Comparison of ENCODE assay signal across 13 cellular contexts in genomic region chr21:33374874-33375644, GRCh38. TPM values are rescaled to one million over a fixed set of nuclear protein-coding genes. Genes with fewer than 3 reads are reported as not detected.
DNase-seq lines count a peak whose midpoint lies in the region; ATAC-seq, FAIRE-seq and TF ChIP-seq lines count a peak whose summit lies in the region.
"Had no signal": no experiment of that assay in that cellular context is flagged by ENCODE, and none has a peak within 500 bp of the region (broad histone marks: within the 10 kb centered on the region; RNA-seq: fewer than 3 reads in every experiment).

No MANE protein-coding gene starts in this region.

- H2BK15ac ChIP-seq in mesenchymal stem cell (ENCODE audit: low read depth, poor library complexity, severe bottlenecking), result no peak overlapping the region

- CTCF ChIA-PET in A549 (lab: Yijun Ruan, JAX), result interaction anchor here (0.7 to 4.4 kb wide), 4 partner anchors 14 to 175 kb away, joined by 3 to 28 read pairs (median 4); no protein-coding TSS in a partner anchor

- H4K8ac ChIP-seq in mesenchymal stem cell (ENCODE audit: low read length), result no peak overlapping the region

- no peak overlapping the region for H3K23ac ChIP-seq in mesenchymal stem cell (ENCODE audit: low read length in 2 of 2)

- H2BK12ac ChIP-seq in mesenchymal stem cell (ENCODE audit: low read length in 2 of 2), result no peak overlapping the region

- in situ Hi-C loops in GM23248 (cut with MboI), result no loop called here

- H3K27ac ChIP-seq in A549, result peak overlapping the region in 1 of 2 experiments; percentile 49; a peak in 3 of 6 replicates
- H3K27ac ChIP-seq in GM23248, result no peak overlapping the region
- H3K27ac ChIP-seq in VCaP, result peak overlapping the region; percentile 93
- no peak overlapping the region for H3K27ac ChIP-seq in mesenchymal stem cell (ENCODE audit: low read length, poor library complexity, severe bottlenecking)
- H3K27ac ChIP-seq: prostate gland had no signal

- no peaks in the 10 kb centered on the region for H3K9me2 ChIP-seq in GM23248 (ENCODE audit: insufficient read depth)

- H2BK120ac ChIP-seq in mesenchymal stem cell (ENCODE audit: low read depth, low read length), result no peak overlapping the region

- no peak overlapping the region for H4K91ac ChIP-seq in mesenchymal stem cell (ENCODE audit: low read length)

- peak overlapping the region in 1 of 2 experiments; percentile 16 for H3K4ac ChIP-seq in mesenchymal stem cell (ENCODE audit: low read depth in 1 of 2, low read length in 2 of 2)

- TF ChIP-seq CTCF in A549 (IDR thresholded peaks at IDR 0.05) (no peak; the same call in 2 of the 3 replicates), VCaP (conservative IDR thresholded peaks at IDR 0.05) (peak; percentile 70)

- no peak for FAIRE-seq in A549 (lab: Jason Lieb, UNC)

- no peak for TF ChIP-seq RAD21 in A549 (conservative IDR thresholded peaks at IDR 0.05 in 1 of 2, IDR thresholded peaks at IDR 0.05 in 1 of 2)

- ATAC-seq in A549, result peak in 1 of 2 experiments; percentile 48; a peak in 3 of 6 replicates

- H3K79me2 ChIP-seq in GM23248 (ENCODE audit: insufficient read depth), result no peaks in the 10 kb centered on the region

- peaks cover 24% of the 10 kb centered on the region for H3F3A ChIP-seq in GM23248 (ENCODE audit: insufficient read depth)

- TF ChIP-seq EP300 in A549 (IDR thresholded peaks at IDR 0.05), result no peak

- H3K9me3 ChIP-seq in A549 (no peaks in the 10 kb centered on the region), GM23248 (ENCODE audit: low read depth) (no peaks in the 10 kb centered on the region), mesenchymal stem cell (ENCODE audit: control insufficient read depth, low read length) (peaks cover 7% of the 10 kb centered on the region)
- H3K9me3 ChIP-seq: prostate gland had no signal

- H3K36me3 ChIP-seq in GM23248 (ENCODE audit: low read depth) (no peaks in the 10 kb centered on the region), mesenchymal stem cell (ENCODE audit: control insufficient read depth in 1 of 2, insufficient read depth in 2 of 2, low read depth in 1 of 2, low read length in 2 of 2) (no peaks in the 10 kb centered on the region)
- H3K36me3 ChIP-seq: esophagus muscularis mucosa, prostate gland had no signal

- H2AFZ ChIP-seq in GM23248, result peak overlapping the region; percentile 26; the same call in 1 of the 2 replicates
- H2AFZ ChIP-seq in mesenchymal stem cell (ENCODE audit: low read depth, low read length), result no peak overlapping the region

- H2AK5ac ChIP-seq in mesenchymal stem cell (ENCODE audit: low read length, severe bottlenecking), result no peak overlapping the region

- 57% methylated on average over 7 of the region's 7 CpGs for WGBS in A549 (ENCODE audit: missing lambda C conversion rate)
- 60 to 62% methylated on average over 7 of the region's 7 CpGs for WGBS in GM23248 (ENCODE audit: low coverage in 1 of 2, low lambda C conversion rate in 2 of 2, missing lambda C conversion rate in 2 of 2), 2 experiments
- WGBS in mesenchymal stem cell, result 68% methylated on average over 6 of the region's 7 CpGs

- no peaks in the 10 kb centered on the region for H3K79me1 ChIP-seq in mesenchymal stem cell (replicated peaks; ENCODE audit: low read length, poor library complexity, severe bottlenecking)

- DNase-seq in A549 (ENCODE audit: low read depth in 1 of 2, low spot score in 1 of 2) (no peak), GM23248 (no peak), mesenchymal stem cell (no peak), AG20443 (ENCODE audit: low spot score) (no peak), NCI-H1694 treated with DMSO at 0.1 percent for 48 hours (lab: John Stamatoyannopoulos, UW) (no peak), 8988T (no peak), NCI-H82 treated with DMSO at 0.1 percent for 48 hours (lab: John Stamatoyannopoulos, UW; ENCODE audit: unreplicated experiment) (no peak)
- DNase-seq: cerebellar nuclear complex; NCI-H510A treated with DMSO at 0.1 percent for 48 hours; stimulated activated CD4-positive, alpha-beta T cell treated with anti-CD3 and anti-CD28 coated beads, Interleukin-2, amount 100 ng/mL, for 48 hours had no signal

- H3K14ac ChIP-seq in mesenchymal stem cell (ENCODE audit: low read length in 2 of 2), result no peak overlapping the region

- no peak overlapping the region for H2BK5ac ChIP-seq in mesenchymal stem cell (ENCODE audit: low read depth, low read length, poor library complexity, severe bottlenecking)

- peaks cover 22% of the 10 kb centered on the region for H3K4me1 ChIP-seq in A549
- peaks cover 26% of the 10 kb centered on the region for H3K4me1 ChIP-seq in GM23248 (ENCODE audit: insufficient read depth)
- H3K4me1 ChIP-seq in mesenchymal stem cell (ENCODE audit: control insufficient read depth, insufficient read depth, low read depth, low read length), result peaks cover 2% of the 10 kb centered on the region
- H3K4me1 ChIP-seq: prostate gland had no signal

- H3K27me3 ChIP-seq in GM23248 (replicated peaks; ENCODE audit: insufficient read depth) (no peaks in the 10 kb centered on the region), mesenchymal stem cell (ENCODE audit: control insufficient read depth in 1 of 2, insufficient read depth in 1 of 2, low read length in 2 of 2) (peaks cover 0 to 11% of the 10 kb centered on the region in 2 experiments)
- H3K27me3 ChIP-seq: esophagus muscularis mucosa had no signal

- no peak overlapping the region for H3K18ac ChIP-seq in mesenchymal stem cell (ENCODE audit: low read depth in 1 of 2, low read length in 2 of 2)

- no peak overlapping the region for H3K4me3 ChIP-seq in A549
- H3K4me3 ChIP-seq in GM23248, result no peak overlapping the region
- H3K4me3 ChIP-seq in mesenchymal stem cell (ENCODE audit: insufficient read depth in 1 of 2, low read depth in 1 of 2, low read length in 2 of 2), result no peak overlapping the region
- H3K4me3 ChIP-seq: esophagus muscularis mucosa, prostate gland had no signal

- POLR2A ChIA-PET in A549 (lab: Yijun Ruan, JAX), result no interaction called here

- H3K9ac ChIP-seq in GM23248 (no peak overlapping the region), mesenchymal stem cell (ENCODE audit: low read length) (peak overlapping the region; percentile 3)

- H3K4me2 ChIP-seq in A549, result peak overlapping the region; percentile 66
- no peak overlapping the region for H3K4me2 ChIP-seq in GM23248 (ENCODE audit: unreplicated experiment)
- H3K4me2 ChIP-seq in mesenchymal stem cell (ENCODE audit: low read length, poor library complexity, severe bottlenecking), result no peak overlapping the region

- H4K20me1 ChIP-seq in GM23248 (ENCODE audit: insufficient read depth), result no peaks in the 10 kb centered on the region

- TF ChIP-seq POLR2A in A549 (IDR thresholded peaks at IDR 0.05; ENCODE audit: low read length), result no peak

TF ChIP-seq in A549, 52 proteins besides CTCF, POLR2A, EP300 and RAD21 (continues in another document):
- no peak for TF ChIP-seq GATA3 (IDR thresholded peaks at IDR 0.05; ENCODE audit: borderline replicate concordance)
- TF ChIP-seq FOSL2 (IDR thresholded peaks at IDR 0.05), result no peak
- no peak for TF ChIP-seq FOSL2 (CRISPR knock-in tag; IDR thresholded peaks at IDR 0.05)
- no peak for TF ChIP-seq SMC3 (IDR thresholded peaks at IDR 0.05)
- no peak for TF ChIP-seq EHF (CRISPR knock-in tag; IDR thresholded peaks at IDR 0.05)
- no peak for TF ChIP-seq MAFK (IDR thresholded peaks at IDR 0.05; ENCODE audit: partially characterized antibody)
- no peak for TF ChIP-seq REST (IDR thresholded peaks at IDR 0.05)
- no peak for TF ChIP-seq MAZ (IDR thresholded peaks at IDR 0.05; ENCODE audit: borderline replicate concordance, low read depth, low read length)

RNA-seq across cellular contexts. Expression of gene IFNGR2, which starts 28.2 kb away (rescaled TPM):
- polyA plus RNA-seq in A549 (2011; rRNA removed), result 47.2 and 54.6 TPM in 2 replicates
- 25.3 and 34.4 TPM in 2 replicates for polyA plus RNA-seq in A549 (2012; cell fraction: cytosol; rRNA removed)
- polyA plus RNA-seq in A549 (2012; cell fraction: nucleus; rRNA removed), result 9.5 and 13.0 TPM in 2 replicates
- polyA plus RNA-seq in A549 (2017; fragmentation: RNase III; extraction: RNeasy Plus Mini Kit Qiagen cat#74134 plus additional on column Dnase treatment), result 20.8 to 24.2 TPM (median 21.6 TPM) in 3 replicates
- polyA minus RNA-seq in A549 (2011; rRNA and poly(A)+ RNA removed), result 52.9 and 71.0 TPM in 2 replicates
- total RNA-seq in GM23248 (2014; rRNA removed; shearing (Covaris generic)), result 92.8 and 98.3 TPM in 2 replicates
- 113 and 116 TPM in 2 replicates for polyA plus RNA-seq in GM23248 (2016; fragmentation: Nextera tagmentation; extraction: Ambion mirVana)
- polyA plus RNA-seq in mesenchymal stem cell (2013, experiment 1 of 2), result 62.7 TPM
- 59.5 TPM for polyA plus RNA-seq in mesenchymal stem cell (2013, experiment 2 of 2)

RNA-seq across cellular contexts. Expression of gene IFNAR1, which starts 50.3 kb away (rescaled TPM):
- 13.2 and 14.2 TPM in 2 replicates for polyA plus RNA-seq in A549 (2011; rRNA removed)
- polyA plus RNA-seq in A549 (2012; cell fraction: cytosol; rRNA removed), result 5.7 and 6.3 TPM in 2 replicates
- polyA plus RNA-seq in A549 (2012; cell fraction: nucleus; rRNA removed), result 1.7 and 3.2 TPM in 2 replicates
- polyA plus RNA-seq in A549 (2017; fragmentation: RNase III; extraction: RNeasy Plus Mini Kit Qiagen cat#74134 plus additional on column Dnase treatment), result 13.7 to 16.5 TPM (median 14.1 TPM) in 3 replicates
- 11.2 and 11.6 TPM in 2 replicates for polyA minus RNA-seq in A549 (2011; rRNA and poly(A)+ RNA removed)
- total RNA-seq in GM23248 (2014; rRNA removed; shearing (Covaris generic)), result 19.1 and 24.0 TPM in 2 replicates
- polyA plus RNA-seq in GM23248 (2016; fragmentation: Nextera tagmentation; extraction: Ambion mirVana), result 55.9 and 65.1 TPM in 2 replicates
- polyA plus RNA-seq in mesenchymal stem cell (2013, experiment 1 of 2), result 40.6 TPM
- polyA plus RNA-seq in mesenchymal stem cell (2013, experiment 2 of 2), result 40.4 TPM
